ENCODE assay signal across 13 cellular contexts in the genomic region with DNA sequence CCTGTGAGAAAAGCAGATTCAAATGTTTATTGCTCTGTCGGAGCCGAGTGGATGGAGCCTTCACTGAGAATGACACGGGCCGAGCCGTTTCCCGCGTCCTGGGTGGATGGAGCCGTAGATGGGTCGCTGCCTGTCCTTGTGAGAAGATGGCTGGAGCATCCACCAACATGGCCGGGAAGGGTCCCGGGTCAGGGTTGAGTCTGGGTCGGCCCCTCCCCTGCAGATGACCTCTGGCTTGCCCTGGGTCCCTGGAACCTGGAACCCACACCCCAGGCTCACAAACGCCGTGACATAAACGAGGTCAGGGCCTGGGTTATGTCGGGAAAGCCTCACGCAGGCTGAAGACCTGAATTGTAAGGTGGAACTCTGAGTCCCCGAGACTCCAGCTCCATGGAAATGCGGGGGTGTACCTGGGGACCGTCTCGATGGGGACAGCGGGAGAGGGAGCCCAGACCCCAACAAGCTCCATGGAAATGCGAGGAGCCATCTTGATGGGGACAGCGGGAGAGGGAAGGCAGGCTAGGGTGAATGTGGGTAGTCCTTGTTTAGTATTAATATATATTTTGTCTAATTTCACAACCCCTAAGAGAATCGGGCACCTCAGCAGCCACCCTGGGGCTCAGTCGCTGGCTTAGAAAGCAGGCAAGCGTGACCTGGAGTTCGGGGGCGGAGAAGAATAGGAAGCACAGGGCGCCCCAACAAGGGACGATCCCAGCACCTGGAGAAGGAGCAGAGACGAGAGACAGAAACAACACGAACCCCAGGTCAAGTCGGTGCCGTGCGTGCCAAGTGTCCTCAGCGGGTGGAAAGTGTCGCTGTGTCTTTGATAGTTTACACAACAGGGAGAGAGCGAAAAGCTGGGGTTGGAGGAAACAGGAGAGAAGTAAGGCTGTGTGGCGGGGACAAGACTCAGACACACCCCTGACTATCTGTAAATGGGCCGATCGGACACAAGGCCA.
DNase-seq lines count a peak whose midpoint lies in the region; ATAC-seq lines count a peak whose summit lies in the region.
"Had no signal": no experiment of that assay in that cellular context is flagged by ENCODE, and none has a peak within 500 bp of the region (broad histone marks: within the 10 kb centered on the region; RNA-seq: fewer than 3 reads in every experiment).

No MANE protein-coding gene starts in this region.

- H3K27ac Mint-ChIP-seq in activated naive CD8-positive, alpha-beta T cell treated with anti-CD3 and anti-CD28 coated beads for 36 hours, result peak overlapping the region; percentile 69
- peak overlapping the region in 7 of 9 donors; percentile 61 to 90 (median 85) for H3K27ac Mint-ChIP-seq in naive thymus-derived CD4-positive, alpha-beta T cell
- peak overlapping the region; percentile 54 to 90 for H3K27ac Mint-ChIP-seq in stimulated activated naive CD8-positive, alpha-beta T cell treated with anti-CD3 and anti-CD28 coated beads, Interleukin-15, amount 100 ng/mL, for 72 hours
- H3K27ac Mint-ChIP-seq in activated CD4-positive, alpha-beta memory T cell treated with anti-CD3 and anti-CD28 coated beads, Interleukin-2, amount 10 ng/mL, durations not matched to agents 7 days and 5 days, result no peak overlapping the region

- no peaks in the 10 kb centered on the region for H3K9me3 Mint-ChIP-seq in activated naive CD8-positive, alpha-beta T cell treated with anti-CD3 and anti-CD28 coated beads for 36 hours
- H3K9me3 Mint-ChIP-seq in naive thymus-derived CD4-positive, alpha-beta T cell, result peaks cover 0 to 4% (median 0%) of the 10 kb centered on the region in 11 donors
- no peaks in the 10 kb centered on the region for H3K9me3 Mint-ChIP-seq in stimulated activated naive CD8-positive, alpha-beta T cell treated with anti-CD3 and anti-CD28 coated beads, Interleukin-15, amount 100 ng/mL, for 72 hours
- H3K9me3 Mint-ChIP-seq in activated CD4-positive, alpha-beta memory T cell treated with anti-CD3 and anti-CD28 coated beads, Interleukin-2, amount 10 ng/mL, durations not matched to agents 7 days and 5 days, result peaks cover 3% of the 10 kb centered on the region

- H3K4me1 ChIP-seq in naive thymus-derived CD4-positive, alpha-beta T cell (ENCODE audit: control insufficient read depth in 2 of 2, insufficient read depth in 2 of 2, low read length in 2 of 2), result peaks cover 0 to 8% of the 10 kb centered on the region in 2 donors
- H3K4me1 ChIP-seq: pancreas had no signal

- POLR2A ChIA-PET in naive thymus-derived CD4-positive, alpha-beta T cell (lab: Charles Lee), result no interaction called here
- POLR2A ChIA-PET in activated CD4-positive, alpha-beta memory T cell treated with anti-CD3 and anti-CD28 coated beads, Interleukin-2, amount 10 ng/mL, durations not matched to agents 7 days and 5 days (lab: Charles Lee), result no interaction called here

- CTCF ChIA-PET in naive thymus-derived CD4-positive, alpha-beta T cell (lab: Charles Lee), result interaction anchor here (0.6 to 1.5 kb wide), 2 partner anchors 12 to 23 kb away, joined by 3 to 4 read pairs; no protein-coding TSS in a partner anchor
- CTCF ChIA-PET in activated CD4-positive, alpha-beta memory T cell treated with anti-CD3 and anti-CD28 coated beads, Interleukin-2, amount 10 ng/mL, durations not matched to agents 7 days and 5 days (lab: Charles Lee), result no interaction called here

- H3K4me1 Mint-ChIP-seq in activated naive CD8-positive, alpha-beta T cell treated with anti-CD3 and anti-CD28 coated beads for 36 hours, result peaks cover 12% of the 10 kb centered on the region
- peaks cover 10 to 30% (median 18%) of the 10 kb centered on the region in 7 donors for H3K4me1 Mint-ChIP-seq in naive thymus-derived CD4-positive, alpha-beta T cell
- peaks cover 34% of the 10 kb centered on the region for H3K4me1 Mint-ChIP-seq in stimulated activated naive CD8-positive, alpha-beta T cell treated with anti-CD3 and anti-CD28 coated beads, Interleukin-15, amount 100 ng/mL, for 72 hours
- H3K4me1 Mint-ChIP-seq in activated CD4-positive, alpha-beta memory T cell treated with anti-CD3 and anti-CD28 coated beads, Interleukin-2, amount 10 ng/mL, durations not matched to agents 7 days and 5 days, result peaks cover 10% of the 10 kb centered on the region

- ATAC-seq in Right ventricle myocardium inferior, result no peak
- ATAC-seq in left ventricle myocardium superior, result no peak
- no peak for ATAC-seq in naive thymus-derived CD4-positive, alpha-beta T cell
- ATAC-seq in stimulated activated naive CD8-positive, alpha-beta T cell treated with anti-CD3 and anti-CD28 coated beads, Interleukin-15, amount 100 ng/mL, for 72 hours, result no peak
- ATAC-seq: pancreas had no signal

- intact Hi-C loops in Right ventricle myocardium inferior (cut with DNase I), result no loop called here
- intact Hi-C loops in left ventricle myocardium superior (cut with micrococcal nuclease), result no loop called here
- intact Hi-C loops in naive thymus-derived CD4-positive, alpha-beta T cell (cut with micrococcal nuclease), result no loop called here

- H3K4me3 Mint-ChIP-seq in activated naive CD8-positive, alpha-beta T cell treated with anti-CD3 and anti-CD28 coated beads for 36 hours, result peak overlapping the region; percentile 8
- peak overlapping the region in 4 of 10 donors; percentile 35 to 64 (median 38) for H3K4me3 Mint-ChIP-seq in naive thymus-derived CD4-positive, alpha-beta T cell
- H3K4me3 Mint-ChIP-seq in stimulated activated naive CD8-positive, alpha-beta T cell treated with anti-CD3 and anti-CD28 coated beads, Interleukin-15, amount 100 ng/mL, for 72 hours, result no peak overlapping the region
- no peak overlapping the region for H3K4me3 Mint-ChIP-seq in activated CD4-positive, alpha-beta memory T cell treated with anti-CD3 and anti-CD28 coated beads, Interleukin-2, amount 10 ng/mL, durations not matched to agents 7 days and 5 days

- no peaks in the 10 kb centered on the region for H3K9me3 ChIP-seq in naive thymus-derived CD4-positive, alpha-beta T cell (ENCODE audit: control insufficient read depth in 2 of 3, low read length in 3 of 3)
- H3K9me3 ChIP-seq: pancreas had no signal

- no peaks in the 10 kb centered on the region for H3K27me3 ChIP-seq in naive thymus-derived CD4-positive, alpha-beta T cell (ENCODE audit: control insufficient read depth in 2 of 2, insufficient read depth in 2 of 2, low read length in 2 of 2)
- H3K27me3 ChIP-seq: pancreas had no signal

- H3K4me3 ChIP-seq in naive thymus-derived CD4-positive, alpha-beta T cell (ENCODE audit: low read length), result no peak overlapping the region
- H3K4me3 ChIP-seq: pancreas had no signal

- no peaks in the 10 kb centered on the region for H3K27me3 Mint-ChIP-seq in activated naive CD8-positive, alpha-beta T cell treated with anti-CD3 and anti-CD28 coated beads for 36 hours
- H3K27me3 Mint-ChIP-seq in naive thymus-derived CD4-positive, alpha-beta T cell, result no peaks in the 10 kb centered on the region
- H3K27me3 Mint-ChIP-seq in stimulated activated naive CD8-positive, alpha-beta T cell treated with anti-CD3 and anti-CD28 coated beads, Interleukin-15, amount 100 ng/mL, for 72 hours, result no peaks in the 10 kb centered on the region
- no peaks in the 10 kb centered on the region for H3K27me3 Mint-ChIP-seq in activated CD4-positive, alpha-beta memory T cell treated with anti-CD3 and anti-CD28 coated beads, Interleukin-2, amount 10 ng/mL, durations not matched to agents 7 days and 5 days

- DNase-seq in Right ventricle myocardium inferior (ENCODE audit: missing footprints) (peak; percentile 55), left ventricle myocardium superior (no peak), DMS53 treated with DMSO at 0.1 percent for 48 hours (lab: John Stamatoyannopoulos, UW; ENCODE audit: unreplicated experiment) (no peak), activated gamma-delta T cell (lab: John Stamatoyannopoulos, UW) (no peak)
- no peak for DNase-seq in activated naive CD8-positive, alpha-beta T cell treated with anti-CD3 and anti-CD28 coated beads for 36 hours
- peak in 1 of 9 donors; percentile 4 for DNase-seq in naive thymus-derived CD4-positive, alpha-beta T cell
- no peak for DNase-seq in stimulated activated naive CD8-positive, alpha-beta T cell treated with anti-CD3 and anti-CD28 coated beads, Interleukin-15, amount 100 ng/mL, for 72 hours
- DNase-seq in activated CD4-positive, alpha-beta memory T cell treated with anti-CD3 and anti-CD28 coated beads, Interleukin-2, amount 10 ng/mL, durations not matched to agents 7 days and 5 days, result no peak
- DNase-seq: NCI-H1048; NCI-H748 treated with DMSO at 0.1 percent for 48 hours; stimulated activated CD4-positive, alpha-beta T cell treated with anti-CD3 and anti-CD28 coated beads, Interleukin-12 subunit alpha, Interleukin-12 subunit beta, amount 100 ng/mL, for 4 hours; WERI-Rb-1 had no signal

- H3K36me3 ChIP-seq in naive thymus-derived CD4-positive, alpha-beta T cell (ENCODE audit: control insufficient read depth in 2 of 3, insufficient read depth in 3 of 3, low read length in 3 of 3), result peaks cover 0 to 63% (median 16%) of the 10 kb centered on the region in 3 experiments

- H3K36me3 Mint-ChIP-seq in activated naive CD8-positive, alpha-beta T cell treated with anti-CD3 and anti-CD28 coated beads for 36 hours, result peaks cover 27% of the 10 kb centered on the region
- peaks cover 5 to 31% (median 15%) of the 10 kb centered on the region in 5 donors for H3K36me3 Mint-ChIP-seq in naive thymus-derived CD4-positive, alpha-beta T cell
- H3K36me3 Mint-ChIP-seq in activated CD4-positive, alpha-beta memory T cell treated with anti-CD3 and anti-CD28 coated beads, Interleukin-2, amount 10 ng/mL, durations not matched to agents 7 days and 5 days (ENCODE audit: low read depth), result peaks cover 23% of the 10 kb centered on the region

- no peak overlapping the region for H3K27ac ChIP-seq in naive thymus-derived CD4-positive, alpha-beta T cell (ENCODE audit: low read depth, low read length)
- H3K27ac ChIP-seq: pancreas, WERI-Rb-1 had no signal
